In genomic region chr6:6746970-6747338, GRCh38 we compare ENCODE assay signal across 22 cellular contexts.
DNase-seq lines count a peak whose midpoint lies in the region; ATAC-seq, FAIRE-seq and TF ChIP-seq lines count a peak whose summit lies in the region.
"Had no signal": no experiment of that assay in that cellular context is flagged by ENCODE, and none has a peak within 500 bp of the region (broad histone marks: within the 10 kb centered on the region; RNA-seq: fewer than 3 reads in every experiment).

No MANE protein-coding gene starts in this region.

- H3K4me3 ChIP-seq in heart right ventricle (no peak overlapping the region), right cardiac atrium (ENCODE audit: low read length) (no peak overlapping the region), gastrocnemius medialis (peak overlapping the region in 3 of 4 donors; percentile 23 to 57 (median 55))
- H3K4me3 ChIP-seq: GM23338, SJCRH30 had no signal

- 88 to 93% methylated on average over 3 of the region's 3 CpGs for WGBS in heart right ventricle, 2 donors
- 94% methylated on average over 3 of the region's 3 CpGs for WGBS in right cardiac atrium

- H3K4me3 Mint-ChIP-seq in HFFc6, result no peak overlapping the region
- H3K4me3 Mint-ChIP-seq: GM23338 had no signal

- in situ Hi-C loops in gastrocnemius medialis (cut with MboI; ENCODE audit: low sequenced_read_pairs in 4 of 4), result loop anchor here in 3 of 4 donors (25.0 kb wide), 2 partner anchors 165 to 190 kb away; no protein-coding TSS in a partner anchor

- H3K4me1 ChIP-seq in heart right ventricle, result peaks cover 16 to 59% (median 40%) of the 10 kb centered on the region in 9 donors
- H3K4me1 ChIP-seq in right cardiac atrium (ENCODE audit: control insufficient read depth, insufficient read depth, low read length), result peaks cover 17% of the 10 kb centered on the region
- H3K4me1 ChIP-seq in gastrocnemius medialis, result peaks cover 47 to 53% of the 10 kb centered on the region in 2 donors
- H3K4me1 ChIP-seq: SJCRH30 had no signal

- no peaks in the 10 kb centered on the region for H3K36me3 Mint-ChIP-seq in HFFc6 (ENCODE audit: low read depth)

- no peak for TF ChIP-seq CTCF in heart right ventricle (IDR thresholded peaks at IDR 0.05)
- no peak for TF ChIP-seq CTCF in gastrocnemius medialis (IDR thresholded peaks at IDR 0.05 in 4 of 5, conservative IDR thresholded peaks at IDR 0.05 in 1 of 5)
- no peak for TF ChIP-seq CTCF in HFFc6 (IDR thresholded peaks at IDR 0.05)

- H3K36me3 ChIP-seq in heart right ventricle (no peaks in the 10 kb centered on the region), gastrocnemius medialis (no peaks in the 10 kb centered on the region)
- H3K36me3 ChIP-seq: SJCRH30 had no signal

- peaks cover 24% of the 10 kb centered on the region for H3K4me1 Mint-ChIP-seq in HFFc6 (ENCODE audit: low read depth)

- peaks cover 2% of the 10 kb centered on the region for H3K27me3 Mint-ChIP-seq in HFFc6 (ENCODE audit: insufficient read depth)

- peak overlapping the region in 7 of 10 donors; percentile 77 to 91 (median 88) for H3K27ac ChIP-seq in heart right ventricle
- H3K27ac ChIP-seq in right cardiac atrium (ENCODE audit: low read length), result peak overlapping the region; percentile 92
- peak overlapping the region; percentile 98 to 99 (median 98) for H3K27ac ChIP-seq in gastrocnemius medialis
- H3K27ac ChIP-seq: SJCRH30 had no signal

- no peak for TF ChIP-seq POLR2A in gastrocnemius medialis (IDR thresholded peaks at IDR 0.05)

- no peak for DNase-seq in heart right ventricle
- no peak for DNase-seq in Right ventricle myocardium superior
- DNase-seq in HTR-8/SVneo (ENCODE audit: insufficient read length, low spot score), result no peak
- DNase-seq in right cardiac atrium, result no peak
- DNase-seq in gastrocnemius medialis, result no peak
- no peak for DNase-seq in Ammon's horn (ENCODE audit: low spot score)
- no peak for DNase-seq in NCI-H128 (lab: John Stamatoyannopoulos, UW; ENCODE audit: unreplicated experiment)
- DNase-seq in HFFc6, result no peak
- DNase-seq: AML-193; EL; GF-D8; HCEC 1CT; KBM-7; NCI-H1092; NCI-H1436 treated with DMSO at 0.1 percent for 48 hours; NCI-H1930; NCI-H2227 treated with DMSO at 0.1 percent for 48 hours; NCI-H510A treated with DMSO at 0.1 percent for 48 hours; NCI-H748 treated with DMSO at 0.1 percent for 48 hours; NK-92 treated with Interleukin-12 subunit alpha and Interleukin-12 subunit beta, amount 100 ng/mL, for 24 hours had no signal

- H3K9me3 Mint-ChIP-seq in HFFc6, result 0 out of 2 replicates have a peak, but pooled peaks cover 5% of the 10 kb centered on the region

- intact Hi-C loops in heart right ventricle (cut with DNase I), result loop anchor here in 3 of 10 donors (5.0 to 10.0 kb wide), 3 partner anchors 80 to 305 kb away; no protein-coding TSS in a partner anchor
- intact Hi-C loops in Right ventricle myocardium superior (cut with DNase I), result no loop called here
- intact Hi-C loops in right cardiac atrium (cut with DNase I), result no loop called here
- intact Hi-C loops in gastrocnemius medialis (cut with DNase I; ENCODE audit: low total_unique reads), result loop anchor here (2.0 to 5.0 kb wide), 4 partner anchors 146 to 360 kb away; partner anchors contain the start of gene RREB1

- ATAC-seq in heart right ventricle, result no peak
- ATAC-seq in Right ventricle myocardium superior (ENCODE audit: poor library complexity), result no peak
- no peak for ATAC-seq in right cardiac atrium
- ATAC-seq in gastrocnemius medialis, result no peak
- ATAC-seq: GM23338 had no signal

- H3K9me3 ChIP-seq in heart right ventricle (no peaks in the 10 kb centered on the region), right cardiac atrium (ENCODE audit: control insufficient read depth, low read length) (no peaks in the 10 kb centered on the region), gastrocnemius medialis (no peaks in the 10 kb centered on the region)
- H3K9me3 ChIP-seq: SJCRH30 had no signal

- no peak overlapping the region for H3K27ac Mint-ChIP-seq in HFFc6
- H3K27ac Mint-ChIP-seq: GM23338 had no signal

- H3K27me3 ChIP-seq in heart right ventricle, result no peaks in the 10 kb centered on the region
- H3K27me3 ChIP-seq in right cardiac atrium (ENCODE audit: control insufficient read depth, insufficient read depth), result no peaks in the 10 kb centered on the region
- H3K27me3 ChIP-seq in gastrocnemius medialis, result no peaks in the 10 kb centered on the region
- H3K27me3 ChIP-seq: SJCRH30 had no signal

- peak; percentile 80 for FAIRE-seq in HTR-8/SVneo (lab: Jason Lieb, UNC)

Comparison
In these comparisons a context has a peak if more than half of its experiments do, and no peak if none do; other contexts are left out.
1. H3K4me3 ChIP-seq: peak in gastrocnemius medialis (3 of 4); none in heart right ventricle (0 of 10) and right cardiac atrium (single experiment).
2. Peak in every context shown above with its lines, with median percentiles within 50 percentile points of each other: H3K27ac ChIP-seq.